In genomic region chr6:146881228-146882181, GRCh38 we compare ENCODE assay signal across 1 cellular context.
TF ChIP-seq lines count a peak whose summit lies in the region.

No MANE protein-coding gene starts in this region.

TF ChIP-seq in K562, 482 proteins besides CTCF, POLR2A, EP300 and RAD21 (continued from another document and continues in another):
- TF ChIP-seq TSHZ1 (CRISPR knock-in tag; IDR thresholded peaks at IDR 0.05) (0 out of 2 replicates have a peak, but pooled peaks have one; percentile 38), GMEB1 (CRISPR knock-in tag; IDR thresholded peaks at IDR 0.05) (no peak), HDAC1 (IDR thresholded peaks at IDR 0.05) (no peak; a peak in 1 of 4 replicates), FOXJ3 (CRISPR knock-in tag; IDR thresholded peaks at IDR 0.05) (no peak), MAFF (IDR thresholded peaks at IDR 0.05; ENCODE audit: low read length) (peak; percentile 49; the same call in 1 of the 2 replicates), POLR2AphosphoS2 (IDR thresholded peaks at IDR 0.05; ENCODE audit: low read length) (no peak), HDAC3 (IDR thresholded peaks at IDR 0.05; ENCODE audit: borderline replicate concordance, partially characterized antibody) (no peak), SLC30A9 (CRISPR knock-in tag; IDR thresholded peaks at IDR 0.05) (no peak), E4F1 (CRISPR knock-in tag; IDR thresholded peaks at IDR 0.05; ENCODE audit: borderline replicate concordance) (peak; percentile 67; the same call in 1 of the 2 replicates), L3MBTL2 (IDR thresholded peaks at IDR 0.05) (no peak), SIX5 (IDR thresholded peaks at IDR 0.05; ENCODE audit: borderline replicate concordance in 1 of 2, insufficient read depth in 1 of 2, low read depth in 1 of 2, low read length in 2 of 2) (no peak), ZNF311 (CRISPR knock-in tag; IDR thresholded peaks at IDR 0.05) (no peak; the same call in 1 of the 2 replicates), SUPT5H (IDR thresholded peaks at IDR 0.05) (no peak), ATF4 (CRISPR knock-in tag; IDR thresholded peaks at IDR 0.05) (peak; percentile 47; the same call in 1 of the 2 replicates), U2AF1 (optimal IDR thresholded peaks at IDR 0.05; ENCODE audit: low read depth, low read length) (no peak), BACH1 (tag; IDR thresholded peaks at IDR 0.05) (no peak), ZNF778 (CRISPR knock-in tag; IDR thresholded peaks at IDR 0.05) (no peak), BRCA1 (IDR thresholded peaks at IDR 0.05) (no peak), BRCA1 (CRISPR knock-in tag; IDR thresholded peaks at IDR 0.05) (no peak), TCF7L2 (IDR thresholded peaks at IDR 0.05; ENCODE audit: low read depth, low read length) (no peak), RBFOX2 (IDR thresholded peaks at IDR 0.05; ENCODE audit: low read depth, low read length) (peak; percentile 47; the same call in 1 of the 2 replicates), MAFK (IDR thresholded peaks at IDR 0.05; ENCODE audit: low read length) (peak; percentile 61; the same call in 1 of the 2 replicates), PREB (CRISPR knock-in tag; IDR thresholded peaks at IDR 0.05) (no peak), MAFG (tag; conservative IDR thresholded peaks at IDR 0.05) (peak; percentile 61), CBFA2T3 (IDR thresholded peaks at IDR 0.05) (peak; percentile 69), ZNF408 (CRISPR knock-in tag; IDR thresholded peaks at IDR 0.05; ENCODE audit: low read depth) (no peak), ZNF75A (CRISPR knock-in tag; IDR thresholded peaks at IDR 0.05) (0 out of 2 replicates have a peak, but pooled peaks have one; percentile 9), ZNF232 (CRISPR knock-in tag; IDR thresholded peaks at IDR 0.05) (no peak), TAL1 (IDR thresholded peaks at IDR 0.05) (peak; percentile 37; the same call in 1 of the 2 replicates), MXD1 (CRISPR knock-in tag; IDR thresholded peaks at IDR 0.05; ENCODE audit: borderline replicate concordance, poor library complexity, severe bottlenecking) (no peak), ZNF197 (CRISPR knock-in tag; IDR thresholded peaks at IDR 0.05; ENCODE audit: low read depth) (peak; percentile 8; the same call in 1 of the 2 replicates), POU5F1 (IDR thresholded peaks at IDR 0.05; ENCODE audit: borderline replicate concordance, low read depth, low read length, partially characterized antibody) (no peak), ARNT (IDR thresholded peaks at IDR 0.05) (peak; percentile 22 to 35; a peak in 2 of 4 replicates), CBX2 (IDR thresholded peaks at IDR 0.05; ENCODE audit: insufficient read depth, low read length, poor library complexity, severe bottlenecking) (no peak), SIN3A (IDR thresholded peaks at IDR 0.05; ENCODE audit: borderline replicate concordance in 2 of 2, control insufficient read depth in 1 of 2, low read depth in 2 of 2, low read length in 2 of 2) (no peak), CEBPB (tag; IDR thresholded peaks at IDR 0.05) (peak; percentile 36; the same call in 1 of the 2 replicates), RBM34 (IDR thresholded peaks at IDR 0.05; ENCODE audit: borderline replicate concordance, insufficient read depth, low read length) (no peak), ZNF584 (CRISPR knock-in tag; IDR thresholded peaks at IDR 0.05; ENCODE audit: low read depth) (no peak; the same call in none of the 2 replicates), HMG20B (CRISPR knock-in tag; IDR thresholded peaks at IDR 0.05) (no peak), ZNF174 (CRISPR knock-in tag; IDR thresholded peaks at IDR 0.05) (no peak), RNF2 (IDR thresholded peaks at IDR 0.05) (peak; percentile 91; the same call in 1 of the 2 replicates), BRF1 (IDR thresholded peaks at IDR 0.05; ENCODE audit: borderline replicate concordance, extremely low read depth, insufficient read length) (no peak), POLR3A (IDR thresholded peaks at IDR 0.05; ENCODE audit: borderline replicate concordance, extremely low read depth, insufficient read depth, insufficient read length) (no peak), ZNF696 (CRISPR knock-in tag; conservative IDR thresholded peaks at IDR 0.05) (no peak), SMC3 (conservative IDR thresholded peaks at IDR 0.05; ENCODE audit: insufficient read depth, low read depth, low read length) (no peak), KDM4B (IDR thresholded peaks at IDR 0.05; ENCODE audit: borderline replicate concordance in 2 of 2, low read depth in 1 of 2) (no peak), ZNF512 (tag; IDR thresholded peaks at IDR 0.05) (no peak), ZFP1 (CRISPR knock-in tag; IDR thresholded peaks at IDR 0.05) (no peak), ZNF780A (CRISPR knock-in tag; IDR thresholded peaks at IDR 0.05) (no peak), SMAD1 (IDR thresholded peaks at IDR 0.05; ENCODE audit: low read depth, low read length, partially characterized antibody) (no peak), FOXO4 (CRISPR knock-in tag; IDR thresholded peaks at IDR 0.05) (no peak), AFF4 (CRISPR knock-in tag; IDR thresholded peaks at IDR 0.05) (no peak)
